Comparison of ENCODE assay signal across 8 cellular contexts in the genomic region with DNA sequence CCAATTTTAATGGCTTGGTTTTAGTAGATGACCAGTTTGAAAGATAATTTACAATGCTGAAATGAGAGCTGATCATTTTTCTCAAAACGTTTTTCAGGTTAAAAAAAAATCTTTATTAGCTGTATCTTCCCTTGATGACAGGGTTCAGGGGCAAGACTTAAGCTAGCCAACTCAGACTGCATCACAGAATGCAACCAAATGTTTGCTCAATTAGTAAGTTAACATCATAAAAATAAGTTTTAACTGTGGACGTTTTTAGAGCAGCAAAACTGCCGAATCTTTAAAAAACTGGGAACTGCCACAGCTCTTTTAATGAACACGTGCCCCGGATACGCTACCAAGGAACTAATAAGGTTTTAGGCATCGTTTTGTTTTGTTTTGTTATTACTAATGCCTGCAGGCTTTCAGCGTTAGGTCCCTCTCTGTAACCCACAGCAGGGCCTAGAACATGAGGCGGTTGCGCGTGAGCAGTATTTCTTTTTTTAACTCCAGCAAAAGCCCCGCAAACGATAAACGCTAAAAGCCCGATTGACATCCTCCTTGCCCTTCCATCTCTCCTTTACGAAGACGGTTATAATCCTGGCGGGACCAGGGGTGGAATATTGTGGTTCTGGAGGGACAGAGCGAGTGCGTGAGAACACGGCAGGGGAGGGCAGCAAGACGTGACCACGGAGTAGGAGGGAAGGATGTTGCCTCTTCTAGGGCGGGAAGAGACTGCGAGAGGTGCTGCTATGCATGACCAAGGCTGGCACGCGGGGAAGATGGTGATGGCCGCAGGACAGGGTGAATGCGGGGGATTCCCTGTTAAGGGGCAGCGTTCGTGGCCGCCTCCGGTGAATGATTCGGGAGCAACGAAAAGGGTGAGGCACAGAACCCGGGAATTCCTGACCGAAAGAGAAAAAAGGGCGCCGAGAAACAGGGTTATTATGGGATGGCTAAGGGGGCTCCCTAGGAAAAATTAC.
DNase-seq lines count a peak whose midpoint lies in the region; ATAC-seq and TF ChIP-seq lines count a peak whose summit lies in the region.

No MANE protein-coding gene starts in this region.

- peaks cover 59% of the 10 kb centered on the region for H3K4me1 ChIP-seq in DND-41 (ENCODE audit: insufficient read depth, low read length)
- H3K4me1 ChIP-seq in mucosa of stomach (ENCODE audit: control insufficient read depth, insufficient read depth, low read length) = peaks cover 5% of the 10 kb centered on the region

- ATAC-seq in DND-41 (ENCODE audit: insufficient read depth, low read depth) (peak; percentile 44), HG03135 (IDR thresholded peaks at IDR 0.05; ENCODE audit: unreplicated experiment) (peak; percentile 35)

- H3K27me3 ChIP-seq in DND-41 (ENCODE audit: insufficient read depth, low read length, poor library complexity) (no peaks in the 10 kb centered on the region), mucosa of stomach (ENCODE audit: control insufficient read depth, insufficient read depth, low read length) (no peaks in the 10 kb centered on the region)

- H3K27ac ChIP-seq in DND-41 (ENCODE audit: low read length) = peak overlapping the region; percentile 99

- H4K20me1 ChIP-seq in DND-41 (ENCODE audit: insufficient read depth, low read length) = peaks cover 33% of the 10 kb centered on the region

- TF ChIP-seq CTCF in DND-41 (IDR thresholded peaks at IDR 0.05; ENCODE audit: borderline replicate concordance, extremely low read depth, low read length, poor library complexity, severe bottlenecking) = no peak

- no peaks in the 10 kb centered on the region for H3K9me3 ChIP-seq in DND-41 (ENCODE audit: insufficient read depth, low read length, severe bottlenecking)
- no peaks in the 10 kb centered on the region for H3K9me3 ChIP-seq in mucosa of stomach (ENCODE audit: control insufficient read depth, low read length)

- H3K9ac ChIP-seq in DND-41 (ENCODE audit: low read depth, low read length) = peak overlapping the region; percentile 83
- H3K9ac ChIP-seq in mucosa of stomach (ENCODE audit: low read length) = peak overlapping the region; percentile 95

- DNase-seq in DND-41 = peak; percentile 62
- peak; percentile 29 to 39 for DNase-seq in NOMO-1 (lab: John Stamatoyannopoulos, UW; ENCODE audit: unreplicated experiment in 2 of 2)
- DNase-seq in activated T-cell treated with anti-CD3 and anti-CD28 coated beads for 24 hours (ENCODE audit: low read depth) = peak; percentile 39
- DNase-seq in epidermal melanocyte (ENCODE audit: insufficient read length, low spot score) = peak; percentile 21
- peak; percentile 25 to 44 for DNase-seq in stimulated activated CD8-positive, alpha-beta memory T cell treated with anti-CD3 and anti-CD28 coated beads, Interleukin-7, amount 100 ng/mL, for 48 hours (ENCODE audit: extremely low read depth in 1 of 2, low read depth in 1 of 2)
- no peak for DNase-seq in NCI-H187 treated with DMSO at 0.1 percent for 48 hours (lab: John Stamatoyannopoulos, UW)

- H3K79me2 ChIP-seq in DND-41 (ENCODE audit: insufficient read depth, low read length) = peaks cover 60% of the 10 kb centered on the region

- H3K4me2 ChIP-seq in DND-41 (ENCODE audit: insufficient read depth, low read length) = peak overlapping the region; percentile 86

- H3K36me3 ChIP-seq in DND-41 (ENCODE audit: insufficient read depth, low read length) = peaks cover 59% of the 10 kb centered on the region
- no peaks in the 10 kb centered on the region for H3K36me3 ChIP-seq in mucosa of stomach (ENCODE audit: control insufficient read depth, insufficient read depth, low read length)

- H3K4me3 ChIP-seq in DND-41 (ENCODE audit: low read depth in 1 of 2, low read length in 2 of 2) (peak overlapping the region; percentile 71 to 88), mucosa of stomach (ENCODE audit: low read length) (peak overlapping the region; percentile 83)

- peak overlapping the region; percentile 96 for H2AFZ ChIP-seq in DND-41 (ENCODE audit: low read depth, low read length)
